Comparison of ENCODE assay signal across 1 cellular context in the genomic region with DNA sequence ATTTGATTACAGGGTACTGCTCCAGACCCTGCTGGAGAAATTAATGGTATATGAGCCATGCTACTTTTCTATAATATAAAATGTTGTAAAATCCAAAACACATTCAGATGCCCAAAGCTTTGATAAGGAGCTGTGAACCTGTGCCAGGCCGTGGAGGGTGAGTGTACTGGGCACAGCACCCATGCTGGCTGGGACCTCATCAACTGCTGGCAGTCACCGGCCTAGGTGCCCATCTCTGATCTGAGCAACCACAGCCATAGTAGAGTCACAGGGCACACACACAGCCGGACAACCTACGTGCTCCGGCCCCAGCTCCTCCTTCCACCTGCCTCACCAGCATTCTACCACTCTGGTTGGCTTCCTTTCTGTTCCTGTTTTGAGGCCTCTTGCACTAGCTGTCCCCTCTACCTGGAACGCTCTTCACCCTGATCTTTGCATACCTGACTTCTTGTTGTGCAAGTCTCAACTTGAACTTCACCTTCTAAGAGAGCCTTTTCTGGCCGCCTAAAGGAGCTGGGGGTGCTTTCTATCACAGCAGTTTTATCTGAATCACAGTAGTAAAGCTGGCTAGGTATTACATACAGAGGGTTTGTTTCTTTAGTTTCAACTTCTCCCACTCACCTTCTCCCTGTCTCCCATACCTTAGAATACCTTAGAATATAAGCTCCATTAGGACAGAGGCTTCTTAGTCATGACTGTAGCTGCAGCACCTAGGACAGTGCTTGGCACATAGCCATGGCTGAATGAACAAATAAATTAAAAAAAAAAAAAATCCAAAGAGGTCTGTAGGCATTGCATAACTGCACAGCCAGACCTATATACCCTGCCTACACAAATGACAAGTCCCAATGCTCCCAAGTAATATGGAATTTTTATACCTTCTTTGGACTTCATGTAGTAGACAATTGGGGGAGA.
TF ChIP-seq lines count a peak whose summit lies in the region.

No MANE protein-coding gene starts in this region.

TF ChIP-seq in Ishikawa, 13 proteins besides CTCF, POLR2A, EP300 and RAD21:
- TF ChIP-seq TCF12 (IDR thresholded peaks at IDR 0.05; ENCODE audit: low read depth) (no peak), NFIC (IDR thresholded peaks at IDR 0.05) (peak; percentile 78), MAX (IDR thresholded peaks at IDR 0.05) (no peak), TAF1 (IDR thresholded peaks at IDR 0.05; ENCODE audit: low read depth) (no peak), EGR1 (IDR thresholded peaks at IDR 0.05) (no peak), ZBTB7A (IDR thresholded peaks at IDR 0.05; ENCODE audit: low read depth) (no peak), TEAD4 (IDR thresholded peaks at IDR 0.05) (no peak), YY1 (IDR thresholded peaks at IDR 0.05; ENCODE audit: low read depth) (no peak), CREB1 (IDR thresholded peaks at IDR 0.05; ENCODE audit: low read depth) (no peak), FOXM1 (IDR thresholded peaks at IDR 0.05; ENCODE audit: borderline replicate concordance, low read depth) (no peak), CEBPB (IDR thresholded peaks at IDR 0.05) (peak; percentile 77)
- TF ChIP-seq, protein P1, sequence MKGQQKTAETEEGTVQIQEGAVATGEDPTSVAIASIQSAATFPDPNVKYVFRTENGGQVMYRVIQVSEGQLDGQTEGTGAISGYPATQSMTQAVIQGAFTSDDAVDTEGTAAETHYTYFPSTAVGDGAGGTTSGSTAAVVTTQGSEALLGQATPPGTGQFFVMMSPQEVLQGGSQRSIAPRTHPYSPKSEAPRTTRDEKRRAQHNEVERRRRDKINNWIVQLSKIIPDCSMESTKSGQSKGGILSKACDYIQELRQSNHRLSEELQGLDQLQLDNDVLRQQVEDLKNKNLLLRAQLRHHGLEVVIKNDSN (IDR thresholded peaks at IDR 0.05), result no peak
- TF ChIP-seq, protein P2, sequence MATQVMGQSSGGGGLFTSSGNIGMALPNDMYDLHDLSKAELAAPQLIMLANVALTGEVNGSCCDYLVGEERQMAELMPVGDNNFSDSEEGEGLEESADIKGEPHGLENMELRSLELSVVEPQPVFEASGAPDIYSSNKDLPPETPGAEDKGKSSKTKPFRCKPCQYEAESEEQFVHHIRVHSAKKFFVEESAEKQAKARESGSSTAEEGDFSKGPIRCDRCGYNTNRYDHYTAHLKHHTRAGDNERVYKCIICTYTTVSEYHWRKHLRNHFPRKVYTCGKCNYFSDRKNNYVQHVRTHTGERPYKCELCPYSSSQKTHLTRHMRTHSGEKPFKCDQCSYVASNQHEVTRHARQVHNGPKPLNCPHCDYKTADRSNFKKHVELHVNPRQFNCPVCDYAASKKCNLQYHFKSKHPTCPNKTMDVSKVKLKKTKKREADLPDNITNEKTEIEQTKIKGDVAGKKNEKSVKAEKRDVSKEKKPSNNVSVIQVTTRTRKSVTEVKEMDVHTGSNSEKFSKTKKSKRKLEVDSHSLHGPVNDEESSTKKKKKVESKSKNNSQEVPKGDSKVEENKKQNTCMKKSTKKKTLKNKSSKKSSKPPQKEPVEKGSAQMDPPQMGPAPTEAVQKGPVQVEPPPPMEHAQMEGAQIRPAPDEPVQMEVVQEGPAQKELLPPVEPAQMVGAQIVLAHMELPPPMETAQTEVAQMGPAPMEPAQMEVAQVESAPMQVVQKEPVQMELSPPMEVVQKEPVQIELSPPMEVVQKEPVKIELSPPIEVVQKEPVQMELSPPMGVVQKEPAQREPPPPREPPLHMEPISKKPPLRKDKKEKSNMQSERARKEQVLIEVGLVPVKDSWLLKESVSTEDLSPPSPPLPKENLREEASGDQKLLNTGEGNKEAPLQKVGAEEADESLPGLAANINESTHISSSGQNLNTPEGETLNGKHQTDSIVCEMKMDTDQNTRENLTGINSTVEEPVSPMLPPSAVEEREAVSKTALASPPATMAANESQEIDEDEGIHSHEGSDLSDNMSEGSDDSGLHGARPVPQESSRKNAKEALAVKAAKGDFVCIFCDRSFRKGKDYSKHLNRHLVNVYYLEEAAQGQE (IDR thresholded peaks at IDR 0.05; ENCODE audit: low read depth), result peak; percentile 84
